In genomic region chr5:19240150-19240549, GRCh38 we compare ENCODE assay signal across 17 cellular contexts.
A peak's percentile ranks its signal among the peaks of the same experiment; 100 is the strongest.
DNase-seq lines count a peak whose midpoint lies in the region; ATAC-seq and TF ChIP-seq lines count a peak whose summit lies in the region.
"Had no signal": no experiment of that assay in that cellular context is flagged by ENCODE, and none has a peak within 500 bp of the region (broad histone marks: within the 10 kb centered on the region; RNA-seq: fewer than 3 reads in every experiment).

No MANE protein-coding gene starts in this region.

- DNase-seq in A172 (ENCODE audit: low spot score), result peak; percentile 88
- DNase-seq in HT1080 (ENCODE audit: low read depth), result peak; percentile 66
- DNase-seq in SW480 (ENCODE audit: low spot score), result peak; percentile 71
- peak; percentile 0 for DNase-seq in fibroblast of villous mesenchyme (ENCODE audit: low read depth)
- DNase-seq in retina, result no peak
- no peak for DNase-seq in pons (ENCODE audit: low spot score)
- no peak for DNase-seq in stimulated activated naive CD8-positive, alpha-beta T cell treated with anti-CD3 and anti-CD28 coated beads, Interleukin-15, amount 100 ng/mL, for 72 hours
- DNase-seq in G401 (ENCODE audit: low spot score), result no peak
- DNase-seq: activated naive CD4-positive, alpha-beta T cell; Caco-2; mucosa of descending colon; NCI-H1417; NCI-H526 treated with DMSO at 0.1 percent for 48 hours; posterior cingulate gyrus; SHP77 treated with DMSO at 0.1 percent for 48 hours; stimulated activated CD8-positive, alpha-beta memory T cell treated with anti-CD3 and anti-CD28 coated beads, Interleukin-4, amount 100 ng/mL, for 48 hours had no signal

- in situ Hi-C loops in G401 (cut with HindIII; ENCODE audit: low sequenced_read_pairs), result no loop called here

- no peak for TF ChIP-seq CTCF in fibroblast of villous mesenchyme (IDR thresholded peaks at IDR 0.05; ENCODE audit: insufficient read depth, low read depth, low read length)

- H3K4me3 ChIP-seq in fibroblast of villous mesenchyme (ENCODE audit: low read depth, low read length), result no peak overlapping the region
- H3K4me3 ChIP-seq: mucosa of descending colon had no signal

- H3K27ac Mint-ChIP-seq in stimulated activated naive CD8-positive, alpha-beta T cell treated with anti-CD3 and anti-CD28 coated beads, Interleukin-15, amount 100 ng/mL, for 72 hours, result no peak overlapping the region
- H3K27ac Mint-ChIP-seq: IgD-negative memory B cell had no signal

- peaks cover 0 to 13% of the 10 kb centered on the region in 2 donors for H3K9me3 Mint-ChIP-seq in stimulated activated naive CD8-positive, alpha-beta T cell treated with anti-CD3 and anti-CD28 coated beads, Interleukin-15, amount 100 ng/mL, for 72 hours

- no peak for ATAC-seq in stimulated activated naive CD8-positive, alpha-beta T cell treated with anti-CD3 and anti-CD28 coated beads, Interleukin-15, amount 100 ng/mL, for 72 hours
- ATAC-seq: mucosa of descending colon had no signal

- H3K27me3 Mint-ChIP-seq in stimulated activated naive CD8-positive, alpha-beta T cell treated with anti-CD3 and anti-CD28 coated beads, Interleukin-15, amount 100 ng/mL, for 72 hours, result no peaks in the 10 kb centered on the region
- H3K27me3 Mint-ChIP-seq: IgD-negative memory B cell had no signal

- H3K4me3 Mint-ChIP-seq in stimulated activated naive CD8-positive, alpha-beta T cell treated with anti-CD3 and anti-CD28 coated beads, Interleukin-15, amount 100 ng/mL, for 72 hours, result no peak overlapping the region
- H3K4me3 Mint-ChIP-seq: IgD-negative memory B cell had no signal

- no peaks in the 10 kb centered on the region for H3K4me1 Mint-ChIP-seq in stimulated activated naive CD8-positive, alpha-beta T cell treated with anti-CD3 and anti-CD28 coated beads, Interleukin-15, amount 100 ng/mL, for 72 hours
- H3K4me1 Mint-ChIP-seq: IgD-negative memory B cell had no signal

Comparison
In these comparisons a context has a peak if more than half of its experiments do, and no peak if none do; other contexts are left out.
1. DNase-seq: peak in A172 (single experiment), HT1080 (single experiment), SW480 (single experiment) and fibroblast of villous mesenchyme (single experiment); none in retina (single experiment), pons (single experiment), stimulated activated naive CD8-positive, alpha-beta T cell treated with anti-CD3 and anti-CD28 coated beads, Interleukin-15, amount 100 ng/mL, for 72 hours (0 of 2) and G401 (single experiment).